26 cellular contexts compared by ENCODE assay signal in the genomic region with DNA sequence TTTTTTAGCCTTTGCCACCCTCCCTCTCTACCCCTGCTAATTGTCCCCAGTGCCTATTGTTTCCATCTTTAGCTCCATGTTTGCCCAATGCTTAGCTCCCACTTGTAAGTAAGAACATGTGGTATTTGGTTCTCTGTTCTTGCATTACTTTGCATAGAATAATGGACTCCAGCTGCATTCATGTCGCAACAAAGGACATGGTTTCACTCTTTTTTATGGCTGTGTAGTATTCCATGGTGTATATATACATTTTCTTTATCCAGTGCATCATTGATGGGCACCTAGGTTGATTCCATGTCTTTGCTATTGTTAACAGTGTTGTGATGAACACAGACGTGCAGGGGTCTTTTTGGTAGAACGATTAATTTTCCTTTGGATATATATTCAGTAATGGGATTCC.
DNase-seq lines count a peak whose midpoint lies in the region; ATAC-seq, FAIRE-seq and TF ChIP-seq lines count a peak whose summit lies in the region.
"Had no signal": no experiment of that assay in that cellular context is flagged by ENCODE, and none has a peak within 500 bp of the region (broad histone marks: within the 10 kb centered on the region; RNA-seq: fewer than 3 reads in every experiment).

No MANE protein-coding gene starts in this region.

- H3K79me2 ChIP-seq in SK-N-SH (ENCODE audit: insufficient read depth) (peaks cover 67% of the 10 kb centered on the region), astrocyte (ENCODE audit: insufficient read depth, low read length) (peaks cover 3% of the 10 kb centered on the region)

- CTCF ChIA-PET in SK-N-SH (lab: Yijun Ruan, JAX): no interaction called here

- no peaks in the 10 kb centered on the region for H3K9me2 ChIP-seq in SK-N-SH

- no peak for TF ChIP-seq EP300 in SK-N-SH (IDR thresholded peaks at IDR 0.05; ENCODE audit: borderline replicate concordance in 1 of 2, low read depth in 1 of 2, low read length in 1 of 2)

- H3K9ac ChIP-seq in SK-N-SH (no peak overlapping the region), HUES48 (ENCODE audit: low read depth, low read length) (no peak overlapping the region), astrocyte (ENCODE audit: low read length) (no peak overlapping the region), iPS-15b (ENCODE audit: low read depth, low read length) (no peak overlapping the region)
- H3K9ac ChIP-seq: BLaER1 treated with 17β-estradiol and CSF1 and Interleukin-3, amounts not matched to agents 10 nM and 100 nM had no signal

- H3K4me3 ChIP-seq in SK-N-SH (ENCODE audit: low read depth in 2 of 2, low read length in 1 of 2) (peak overlapping the region in 1 of 2 experiments; percentile 77; a peak in 2 of 4 replicates), HUES48 (ENCODE audit: low read depth, low read length) (peak overlapping the region; percentile 68; the same call in 1 of the 2 replicates), astrocyte (ENCODE audit: insufficient read depth, low read depth, low read length) (no peak overlapping the region), iPS-15b (ENCODE audit: low read depth, low read length) (peak overlapping the region; percentile 52), breast epithelium (no peak overlapping the region)
- H3K4me3 ChIP-seq: A549; BLaER1 treated with 17β-estradiol and CSF1 and Interleukin-3, amounts not matched to agents 10 nM and 100 nM; GM12878 had no signal

- H3K4me2 ChIP-seq in SK-N-SH (peak overlapping the region; percentile 71), astrocyte (ENCODE audit: low read length) (peak overlapping the region; percentile 74)
- H3K4me2 ChIP-seq: A549; BLaER1 treated with 17β-estradiol and CSF1 and Interleukin-3, amounts not matched to agents 10 nM and 100 nM had no signal

- no peaks in the 10 kb centered on the region for H4K20me1 ChIP-seq in SK-N-SH (ENCODE audit: insufficient read depth)
- no peaks in the 10 kb centered on the region for H4K20me1 ChIP-seq in astrocyte (ENCODE audit: insufficient read depth, low read length)
- H4K20me1 ChIP-seq: BLaER1 treated with 17β-estradiol and CSF1 and Interleukin-3, amounts not matched to agents 10 nM and 100 nM had no signal

- H3K27me3 Mint-ChIP-seq in astrocyte (ENCODE audit: low read depth, unreplicated experiment): no peaks in the 10 kb centered on the region
- H3K27me3 Mint-ChIP-seq: B cell; CD4-positive, alpha-beta T cell had no signal

- H3K4me1 ChIP-seq in SK-N-SH (ENCODE audit: control insufficient read depth in 1 of 2, insufficient read depth in 2 of 2, low read depth in 1 of 2, low read length in 1 of 2) (peaks cover 0 to 2% of the 10 kb centered on the region in 2 experiments; a peak in 2 of 4 replicates), HUES48 (ENCODE audit: control insufficient read depth, insufficient read depth, low read length) (peaks cover 25% of the 10 kb centered on the region), astrocyte (ENCODE audit: insufficient read depth, low read length) (no peaks in the 10 kb centered on the region), iPS-15b (ENCODE audit: control insufficient read depth, insufficient read depth, low read length) (peaks cover 4% of the 10 kb centered on the region), breast epithelium (no peaks in the 10 kb centered on the region)
- H3K4me1 ChIP-seq: A549; BLaER1 treated with 17β-estradiol and CSF1 and Interleukin-3, amounts not matched to agents 10 nM and 100 nM had no signal

- no peak for FAIRE-seq in astrocyte (lab: Jason Lieb, UNC)
- FAIRE-seq: A549, GM12878, GM18507 had no signal

- H2AFZ ChIP-seq in SK-N-SH (ENCODE audit: low read depth) (no peak overlapping the region), astrocyte (ENCODE audit: low read depth, low read length) (no peak overlapping the region)

- H3K27ac ChIP-seq in SK-N-SH (ENCODE audit: low read depth in 2 of 2, low read length in 1 of 2): peak overlapping the region in 1 of 2 experiments; percentile 84; a peak in 1 of 4 replicates
- no peak overlapping the region for H3K27ac ChIP-seq in HUES48 (ENCODE audit: low read depth, low read length)
- H3K27ac ChIP-seq in astrocyte (ENCODE audit: low read depth, low read length): no peak overlapping the region
- no peak overlapping the region for H3K27ac ChIP-seq in breast epithelium
- H3K27ac ChIP-seq: 22Rv1; A549; BLaER1 treated with 17β-estradiol and CSF1 and Interleukin-3, amounts not matched to agents 10 nM and 100 nM; C4-2B had no signal

- ATAC-seq in SK-N-SH treated with all-trans-retinoic acid at 6 μM for 48 hours (no peak), HG02623 (IDR thresholded peaks at IDR 0.05; ENCODE audit: unreplicated experiment) (no peak)
- ATAC-seq: A549; CD8-positive, alpha-beta T cell; GM12878 had no signal

- H3K27me3 ChIP-seq in SK-N-SH (ENCODE audit: insufficient read depth) (no peaks in the 10 kb centered on the region), HUES48 (ENCODE audit: control insufficient read depth, insufficient read depth, low read length) (no peaks in the 10 kb centered on the region), astrocyte (ENCODE audit: insufficient read depth, low read length) (no peaks in the 10 kb centered on the region), iPS-15b (ENCODE audit: control insufficient read depth, insufficient read depth, low read length) (no peaks in the 10 kb centered on the region), breast epithelium (no peaks in the 10 kb centered on the region)
- H3K27me3 ChIP-seq: BLaER1 treated with 17β-estradiol and CSF1 and Interleukin-3, amounts not matched to agents 10 nM and 100 nM had no signal

- peaks cover 7% of the 10 kb centered on the region for H3K9me3 Mint-ChIP-seq in astrocyte (ENCODE audit: unreplicated experiment)

- H3K4me1 Mint-ChIP-seq in astrocyte (ENCODE audit: low read depth, unreplicated experiment): no peaks in the 10 kb centered on the region
- H3K4me1 Mint-ChIP-seq: B cell had no signal

- no peak for TF ChIP-seq POLR2A in breast epithelium (IDR thresholded peaks at IDR 0.05)

- H3K9me3 ChIP-seq in SK-N-SH (no peaks in the 10 kb centered on the region), HUES48 (ENCODE audit: control insufficient read depth, insufficient read depth, low read length) (peaks cover 11% of the 10 kb centered on the region), astrocyte (ENCODE audit: insufficient read depth, low read depth, low read length) (no peaks in the 10 kb centered on the region), iPS-15b (ENCODE audit: control insufficient read depth, insufficient read depth, low read length) (no peaks in the 10 kb centered on the region), breast epithelium (no peaks in the 10 kb centered on the region)
- H3K9me3 ChIP-seq: A549 had no signal

- H3K4me3 Mint-ChIP-seq in astrocyte (ENCODE audit: unreplicated experiment): no peak overlapping the region
- H3K4me3 Mint-ChIP-seq: B cell; CD4-positive, alpha-beta T cell; CD8-positive, alpha-beta T cell had no signal

- TF ChIP-seq RAD21 in SK-N-SH (IDR thresholded peaks at IDR 0.05; ENCODE audit: low read length): no peak

- WGBS in SK-N-SH (ENCODE audit: low lambda C conversion rate): 58% methylated on average over 3 of the region's 3 CpGs

- H3K27ac Mint-ChIP-seq in astrocyte (ENCODE audit: unreplicated experiment): no peak overlapping the region
- H3K27ac Mint-ChIP-seq: B cell; CD4-positive, alpha-beta T cell; CD8-positive, alpha-beta T cell had no signal

- DNase-seq in SK-N-SH (no peak), astrocyte (ENCODE audit: low read depth) (no peak), breast epithelium (ENCODE audit: low spot score in 2 of 2) (no peak), HCEC 1CT (no peak)
- DNase-seq: AML-193; Caco-2; CD4-positive, alpha-beta T cell; CD8-positive, alpha-beta T cell; DMS 273 treated with DMSO at 0.1 percent for 48 hours; DMS153; DMS53; DMS79; DND-41; EL; GDM1 had no signal

- intact Hi-C loops in breast epithelium (cut with DNase I; ENCODE audit: low total_unique reads): no loop called here

- peaks cover 22% of the 10 kb centered on the region for H3F3A ChIP-seq in SK-N-SH (replicated peaks; ENCODE audit: insufficient read depth)

- H3K36me3 Mint-ChIP-seq in astrocyte (ENCODE audit: low read depth, unreplicated experiment): no peaks in the 10 kb centered on the region
- H3K36me3 Mint-ChIP-seq: CD8-positive, alpha-beta T cell had no signal

- peaks cover 0 to 12% of the 10 kb centered on the region in 2 experiments for H3K36me3 ChIP-seq in SK-N-SH (replicated peaks in 1 of 2; ENCODE audit: control insufficient read depth in 1 of 2, insufficient read depth in 2 of 2, low read length in 1 of 2)
- no peaks in the 10 kb centered on the region for H3K36me3 ChIP-seq in HUES48 (ENCODE audit: control insufficient read depth, insufficient read depth, low read length)
- H3K36me3 ChIP-seq in astrocyte (ENCODE audit: insufficient read depth, low read length): no peaks in the 10 kb centered on the region
- no peaks in the 10 kb centered on the region for H3K36me3 ChIP-seq in iPS-15b (ENCODE audit: control insufficient read depth, insufficient read depth, low read length)
- no peaks in the 10 kb centered on the region for H3K36me3 ChIP-seq in breast epithelium
- H3K36me3 ChIP-seq: BLaER1 treated with 17β-estradiol and CSF1 and Interleukin-3, amounts not matched to agents 10 nM and 100 nM had no signal

- POLR2A ChIA-PET in SK-N-SH (lab: Yijun Ruan, JAX): no interaction called here

- TF ChIP-seq CTCF in SK-N-SH (IDR thresholded peaks at IDR 0.05): no peak
- TF ChIP-seq CTCF in astrocyte (IDR thresholded peaks at IDR 0.05; ENCODE audit: insufficient read depth, low read depth, low read length): no peak
- no peak for TF ChIP-seq CTCF in breast epithelium (IDR thresholded peaks at IDR 0.05)

TF ChIP-seq in SK-N-SH, 30 proteins besides CTCF, POLR2A, EP300 and RAD21 (continues in another document):
- TF ChIP-seq EZH2phosphoT487 (IDR thresholded peaks at IDR 0.05; ENCODE audit: borderline replicate concordance, low read depth) (no peak), MXI1 (IDR thresholded peaks at IDR 0.05; ENCODE audit: low read depth, low read length) (no peak), MEF2A (IDR thresholded peaks at IDR 0.05; ENCODE audit: borderline replicate concordance, low read depth) (no peak), YY1 (IDR thresholded peaks at IDR 0.05; ENCODE audit: low read depth) (no peak), RXRA (IDR thresholded peaks at IDR 0.05; ENCODE audit: borderline replicate concordance, low read depth) (no peak), TAF1 (IDR thresholded peaks at IDR 0.05; ENCODE audit: borderline replicate concordance, low read depth, low read length) (no peak), CHD2 (IDR thresholded peaks at IDR 0.05; ENCODE audit: low read length, partially characterized antibody) (no peak)

TF ChIP-seq in SK-N-SH treated with all-trans-retinoic acid at 6 μM for 48 hours, 23 proteins besides CTCF, POLR2A, EP300 and RAD21 (continues in another document):
- no peak for TF ChIP-seq SNAI2 (CRISPR knock-in tag; IDR thresholded peaks at IDR 0.05)
- TF ChIP-seq ARNTL (CRISPR knock-in tag; IDR thresholded peaks at IDR 0.05; ENCODE audit: borderline replicate concordance, low read depth): no peak

Comparison
In these comparisons a context has a peak if more than half of its experiments do, and no peak if none do; other contexts are left out.
1. H3K4me3 ChIP-seq: peak in HUES48 (single experiment) and iPS-15b (single experiment); none in astrocyte (single experiment) and breast epithelium (0 of 3).